18 cellular contexts compared by ENCODE assay signal in the genomic region with DNA sequence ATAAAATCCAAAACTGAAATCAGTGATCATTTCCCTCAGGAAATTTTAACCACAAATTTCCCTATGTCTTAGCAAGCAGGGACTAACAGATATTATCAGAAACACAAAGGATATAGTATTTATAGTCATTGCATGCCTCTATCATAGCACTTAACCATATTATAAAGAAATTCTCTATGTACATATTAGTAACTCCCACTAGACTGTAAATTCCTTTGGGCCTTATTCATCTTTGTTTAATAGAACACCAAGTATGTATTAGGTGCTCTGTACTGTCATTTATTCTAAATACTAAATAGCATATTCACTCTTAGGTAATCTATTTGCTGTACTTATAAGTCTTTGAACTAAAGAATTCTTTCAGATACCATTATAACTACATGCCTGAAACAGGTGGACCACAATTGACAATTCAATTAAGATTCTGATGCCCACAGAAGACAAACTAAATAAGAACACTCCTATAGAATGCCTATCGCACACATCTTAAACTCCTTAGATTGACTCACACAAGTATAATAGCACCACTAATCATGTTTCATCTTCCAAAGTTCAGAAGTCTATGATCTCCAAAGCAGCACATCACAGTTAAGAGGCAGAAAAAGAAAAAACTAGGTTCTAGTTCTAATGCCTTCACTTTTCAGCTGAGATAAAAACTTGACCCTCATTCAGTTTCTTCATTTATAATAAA.
DNase-seq lines count a peak whose midpoint lies in the region; ATAC-seq and TF ChIP-seq lines count a peak whose summit lies in the region.
"Had no signal": no experiment of that assay in that cellular context is flagged by ENCODE, and none has a peak within 500 bp of the region (broad histone marks: within the 10 kb centered on the region; RNA-seq: fewer than 3 reads in every experiment).

No MANE protein-coding gene starts in this region.

- H3K9me3 ChIP-seq in RWPE2 (ENCODE audit: severe bottlenecking), result no peaks in the 10 kb centered on the region

- peaks cover 42% of the 10 kb centered on the region for H3K4me1 Mint-ChIP-seq in mesothelial cell of epicardium
- H3K4me1 Mint-ChIP-seq: CD4-positive, alpha-beta memory T cell had no signal

- no peak for TF ChIP-seq CTCF in RWPE2 (IDR thresholded peaks at IDR 0.05; ENCODE audit: poor library complexity, severe bottlenecking)
- TF ChIP-seq CTCF in foreskin keratinocyte (conservative IDR thresholded peaks at IDR 0.05), result no peak
- TF ChIP-seq CTCF in mesothelial cell of epicardium (IDR thresholded peaks at IDR 0.05; ENCODE audit: unreplicated experiment), result no peak
- TF ChIP-seq CTCF in RWPE1 (conservative IDR thresholded peaks at IDR 0.05; ENCODE audit: low read depth), result no peak

- ATAC-seq in RWPE2 (ENCODE audit: low read depth) (peak; percentile 59; the same call in 2 of the 3 replicates), foreskin keratinocyte (peak; percentile 71), GM21529 (IDR thresholded peaks at IDR 0.05; ENCODE audit: unreplicated experiment) (no peak)

- no peak overlapping the region for H3K4me3 ChIP-seq in RWPE2 (ENCODE audit: severe bottlenecking)
- H3K4me3 ChIP-seq: HAP-1 had no signal

- H3K9me3 Mint-ChIP-seq in mesothelial cell of epicardium, result peaks cover 36% of the 10 kb centered on the region

- H3K27me3 ChIP-seq in RWPE2 (ENCODE audit: insufficient read depth, poor library complexity, severe bottlenecking) (no peaks in the 10 kb centered on the region), foreskin keratinocyte (no peaks in the 10 kb centered on the region)

- no peaks in the 10 kb centered on the region for H3K27me3 Mint-ChIP-seq in mesothelial cell of epicardium (ENCODE audit: low read depth)
- H3K27me3 Mint-ChIP-seq: CD4-positive, alpha-beta memory T cell had no signal

- H3K27ac ChIP-seq in RWPE2 (ENCODE audit: poor library complexity, severe bottlenecking) (no peak overlapping the region), foreskin keratinocyte (no peak overlapping the region), RWPE1 (no peak overlapping the region)

- H3K36me3 ChIP-seq in RWPE2 (ENCODE audit: low read depth), result no peaks in the 10 kb centered on the region
- H3K36me3 ChIP-seq: HAP-1 had no signal

- POLR2A ChIA-PET in RWPE1 (lab: Yijun Ruan, JAX; ENCODE audit: low non-redundant PET), result no interaction called here

- no peak overlapping the region for H3K4me3 Mint-ChIP-seq in mesothelial cell of epicardium
- H3K4me3 Mint-ChIP-seq: CD4-positive, alpha-beta memory T cell; HFFc6 had no signal

- peak; percentile 1 for DNase-seq in ELR (ENCODE audit: low read depth)
- DNase-seq in RWPE2 (ENCODE audit: low spot score), result no peak
- peak; percentile 27 to 54 for DNase-seq in foreskin keratinocyte
- no peak for DNase-seq in mesothelial cell of epicardium (ENCODE audit: low spot score in 2 of 2, unreplicated experiment in 2 of 2)
- no peak for DNase-seq in RWPE1 (ENCODE audit: low spot score)
- no peak for DNase-seq in activated CD4-positive, alpha-beta T cell treated with anti-CD3 and anti-CD28 coated beads for 48 hours
- DNase-seq in D341Med (ENCODE audit: low spot score), result no peak
- DNase-seq: C1 segment of cervical spinal cord; Caco-2; CD4-positive, alpha-beta memory T cell; DMS 273 treated with DMSO at 0.1 percent for 48 hours; DMS79; EL; GF-D8; GOT3; HFFc6 had no signal

- peak overlapping the region; percentile 78 for H3K27ac Mint-ChIP-seq in mesothelial cell of epicardium
- H3K27ac Mint-ChIP-seq: CD4-positive, alpha-beta memory T cell; HFFc6 had no signal

- H3K4me1 ChIP-seq in RWPE2 (ENCODE audit: insufficient read depth, poor library complexity, severe bottlenecking), result no peaks in the 10 kb centered on the region
- peaks cover 31% of the 10 kb centered on the region for H3K4me1 ChIP-seq in foreskin keratinocyte
- H3K4me1 ChIP-seq: Caco-2, HAP-1 had no signal

- peaks cover 30% of the 10 kb centered on the region for H3K36me3 Mint-ChIP-seq in mesothelial cell of epicardium
- H3K36me3 Mint-ChIP-seq: CD4-positive, alpha-beta memory T cell had no signal

- CTCF ChIA-PET in RWPE1 (lab: Yijun Ruan, JAX), result no interaction called here

Comparison
In these comparisons a context has a peak if more than half of its experiments do, and no peak if none do; other contexts are left out.
1. DNase-seq: peak in ELR (single experiment) and foreskin keratinocyte (2 of 2); none in RWPE2 (single experiment), mesothelial cell of epicardium (0 of 2), RWPE1 (single experiment), activated CD4-positive, alpha-beta T cell treated with anti-CD3 and anti-CD28 coated beads for 48 hours (single experiment) and D341Med (single experiment).